Comparison of ENCODE assay signal across 12 cellular contexts in genomic region chr11:32137263-32137662, GRCh38. TPM values are rescaled to one million over a fixed set of nuclear protein-coding genes. Genes with fewer than 3 reads are reported as not detected.
A peak's percentile ranks its signal among the peaks of the same experiment; 100 is the strongest.
DNase-seq lines count a peak whose midpoint lies in the region; ATAC-seq, FAIRE-seq and TF ChIP-seq lines count a peak whose summit lies in the region.
"Had no signal": no experiment of that assay in that cellular context is flagged by ENCODE, and none has a peak within 500 bp of the region (broad histone marks: within the 10 kb centered on the region; RNA-seq: fewer than 3 reads in every experiment).

No MANE protein-coding gene starts in this region.

- peaks cover 0 to 3% (median 0%) of the 10 kb centered on the region in 8 donors for H3K9me3 Mint-ChIP-seq in CD4-positive, alpha-beta memory T cell
- H3K9me3 Mint-ChIP-seq: H9; stimulated activated naive CD8-positive, alpha-beta T cell treated with anti-CD3 and anti-CD28 coated beads, Interleukin-15, amount 100 ng/mL, for 72 hours had no signal

- POLR2A ChIA-PET in CD4-positive, alpha-beta memory T cell (lab: Charles Lee; ENCODE audit: partially characterized antibody), result no interaction called here

- intact Hi-C loops in CD4-positive, alpha-beta memory T cell (cut with micrococcal nuclease), result no loop called here
- intact Hi-C loops in left colon (cut with DNase I, micrococcal nuclease), result no loop called here

- peak; percentile 84 for FAIRE-seq in H54 (lab: Jason Lieb, UNC)

- peaks cover 16% of the 10 kb centered on the region for H3K4me1 ChIP-seq in skeletal muscle satellite cell (ENCODE audit: control insufficient read depth, insufficient read depth, low read length)
- no peaks in the 10 kb centered on the region for H3K4me1 ChIP-seq in CD4-positive, alpha-beta memory T cell (ENCODE audit: insufficient read depth, low read length)

- no peak overlapping the region for H3K27ac Mint-ChIP-seq in CD4-positive, alpha-beta memory T cell
- H3K27ac Mint-ChIP-seq: H9 had no signal

- H3K4me1 Mint-ChIP-seq in CD4-positive, alpha-beta memory T cell, result peaks cover 0 to 4% (median 0%) of the 10 kb centered on the region in 4 donors
- H3K4me1 Mint-ChIP-seq: H9 had no signal

- no peak overlapping the region for H3K4me3 Mint-ChIP-seq in CD4-positive, alpha-beta memory T cell
- H3K4me3 Mint-ChIP-seq: H9; stimulated activated naive CD8-positive, alpha-beta T cell treated with anti-CD3 and anti-CD28 coated beads, Interleukin-15, amount 100 ng/mL, for 72 hours had no signal

- H3K9me3 ChIP-seq in skeletal muscle satellite cell (replicated peaks; ENCODE audit: low read length), result no peaks in the 10 kb centered on the region
- no peaks in the 10 kb centered on the region for H3K9me3 ChIP-seq in CD4-positive, alpha-beta memory T cell (ENCODE audit: control insufficient read depth in 1 of 2, low read length in 2 of 2)

- H3K4me3 ChIP-seq in fibroblast of pulmonary artery (replicated peaks; ENCODE audit: low read depth, low read length) (no peak overlapping the region), skeletal muscle satellite cell (ENCODE audit: low read length) (no peak overlapping the region)
- no peak overlapping the region for H3K4me3 ChIP-seq in CD4-positive, alpha-beta memory T cell (ENCODE audit: low read length in 2 of 2)

- peak; percentile 94 for ATAC-seq in SK-N-SH treated with all-trans-retinoic acid at 6 μM for 48 hours
- no peak for ATAC-seq in left colon
- ATAC-seq: stimulated activated naive CD8-positive, alpha-beta T cell treated with anti-CD3 and anti-CD28 coated beads, Interleukin-15, amount 100 ng/mL, for 72 hours had no signal

- peaks cover 2 to 11% of the 10 kb centered on the region in 2 donors for H3K27me3 Mint-ChIP-seq in CD4-positive, alpha-beta memory T cell
- H3K27me3 Mint-ChIP-seq: stimulated activated naive CD8-positive, alpha-beta T cell treated with anti-CD3 and anti-CD28 coated beads, Interleukin-15, amount 100 ng/mL, for 72 hours had no signal

- no peak overlapping the region for H3K27ac ChIP-seq in CD4-positive, alpha-beta memory T cell (ENCODE audit: low read depth, low read length)

- TF ChIP-seq POLR2A in H54 (IDR thresholded peaks at IDR 0.05; ENCODE audit: low read depth, low read length), result no peak

- peak overlapping the region; percentile 39 for H3K4me2 ChIP-seq in skeletal muscle satellite cell (ENCODE audit: low read length)

- H3K36me3 ChIP-seq in skeletal muscle satellite cell (ENCODE audit: insufficient read depth, low read length), result no peaks in the 10 kb centered on the region
- no peaks in the 10 kb centered on the region for H3K36me3 ChIP-seq in CD4-positive, alpha-beta memory T cell (ENCODE audit: insufficient read depth, low read length)

- no peak for TF ChIP-seq CTCF in fibroblast of pulmonary artery (IDR thresholded peaks at IDR 0.05; ENCODE audit: low read length, missing control alignments)

- H3K27me3 ChIP-seq in skeletal muscle satellite cell (ENCODE audit: control insufficient read depth, insufficient read depth, low read length), result no peaks in the 10 kb centered on the region
- no peaks in the 10 kb centered on the region for H3K27me3 ChIP-seq in CD4-positive, alpha-beta memory T cell (ENCODE audit: insufficient read depth, low read length)

- no peaks in the 10 kb centered on the region for H3K36me3 Mint-ChIP-seq in CD4-positive, alpha-beta memory T cell

- peak; percentile 59 for DNase-seq in H54 (ENCODE audit: insufficient read length, low spot score)
- peak; percentile 99 for DNase-seq in fibroblast of pulmonary artery (ENCODE audit: low read depth)
- no peak for DNase-seq in activated CD8-positive, alpha-beta memory T cell treated with anti-CD3 and anti-CD28 coated beads, Interleukin-2, amount 50 U/mL, for 48 hours
- DNase-seq in CD4-positive, alpha-beta memory T cell, result no peak
- no peak for DNase-seq in left colon
- no peak for DNase-seq in GM19240 (ENCODE audit: insufficient read length, low spot score)
- DNase-seq: H9; NCI-H187; stimulated activated CD4-positive, alpha-beta T cell treated with anti-CD3 and anti-CD28 coated beads, Interleukin-2, amount 100 ng/mL, for 48 hours; stimulated activated naive CD8-positive, alpha-beta T cell treated with anti-CD3 and anti-CD28 coated beads, Interleukin-15, amount 100 ng/mL, for 72 hours had no signal

- H3K9ac ChIP-seq in skeletal muscle satellite cell (ENCODE audit: low read depth, low read length), result peak overlapping the region; percentile 13

- CTCF ChIA-PET in CD4-positive, alpha-beta memory T cell (lab: Charles Lee; ENCODE audit: partially characterized antibody), result interaction anchor here (1.1 kb wide), 1 partner anchor 86 kb away, joined by 3 read pairs; no protein-coding TSS in a partner anchor

TF ChIP-seq in SK-N-SH treated with all-trans-retinoic acid at 6 μM for 48 hours, 23 proteins besides CTCF, POLR2A, EP300 and RAD21:
- TF ChIP-seq CREB5 (CRISPR knock-in tag; IDR thresholded peaks at IDR 0.05; ENCODE audit: low read depth), result peak; percentile 31; the same call in 1 of the 2 replicates
- TF ChIP-seq ZFP30 (CRISPR knock-in tag; IDR thresholded peaks at IDR 0.05), result 0 out of 2 replicates have a peak, but pooled peaks have one; percentile 6
- peak; percentile 50; the same call in 1 of the 2 replicates for TF ChIP-seq ISL1 (CRISPR knock-in tag; IDR thresholded peaks at IDR 0.05)
- no peak for TF ChIP-seq OSR1 (CRISPR knock-in tag; IDR thresholded peaks at IDR 0.05)
TF ChIP-seq in SK-N-SH treated with all-trans-retinoic acid at 6 μM for 48 hours: peak in this region for 3.

RNA-seq across cellular contexts. Expression of gene RCN1, which starts 46.4 kb away (rescaled TPM):
- total RNA-seq in skeletal muscle satellite cell (2012; rRNA removed), result 203 and 226 TPM in 2 replicates
- total RNA-seq in CD4-positive, alpha-beta memory T cell, result 1 to 10 TPM; 6.3 to 6.9 TPM
- polyA plus RNA-seq in CD4-positive, alpha-beta memory T cell, result 10 to 100 TPM in 1 of 2 donors, 1 to 10 TPM in 1; 7.4 to 10.2 TPM
- 10 to 100 TPM; 35.6 to 46.4 TPM for total RNA-seq in left colon

Comparison
In these comparisons a context has a peak if more than half of its experiments do, and no peak if none do; other contexts are left out.
1. DNase-seq: peak in H54 (single experiment) and fibroblast of pulmonary artery (single experiment); none in activated CD8-positive, alpha-beta memory T cell treated with anti-CD3 and anti-CD28 coated beads, Interleukin-2, amount 50 U/mL, for 48 hours (single experiment), CD4-positive, alpha-beta memory T cell (0 of 5), left colon (0 of 2) and GM19240 (single experiment).
2. RNA of gene RCN1, which starts 46.4 kb away (total RNA-seq): 35.6 to 46.4 TPM in left colon; 6.3 to 6.9 TPM in CD4-positive, alpha-beta memory T cell; every median in the first group is over 4 times any median in the second.